Comparison of ENCODE assay signal across 4 cellular contexts in the genomic region with DNA sequence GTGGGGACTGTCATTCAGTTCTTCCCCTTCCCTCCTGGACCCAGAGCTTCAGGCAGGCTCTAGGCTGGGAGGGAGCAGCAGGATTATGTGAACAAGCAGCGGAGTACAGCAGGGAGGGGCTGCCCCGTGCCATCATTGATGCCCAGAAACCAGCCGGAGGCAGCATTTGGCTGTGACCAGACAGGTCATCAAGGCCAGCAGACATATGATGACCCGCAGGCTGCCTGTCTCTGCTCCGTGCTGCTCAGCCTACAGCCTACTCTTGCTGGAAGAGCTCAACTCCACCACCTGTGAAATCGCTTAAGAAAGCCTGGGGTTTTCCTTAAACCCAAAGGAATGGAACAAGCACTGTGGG. TPM values are rescaled to one million over a fixed set of nuclear protein-coding genes. Genes with fewer than 3 reads are reported as not detected.
A peak's percentile ranks its signal among the peaks of the same experiment; 100 is the strongest.
DNase-seq lines count a peak whose midpoint lies in the region; ATAC-seq lines count a peak whose summit lies in the region.
"Had no signal": no experiment of that assay in that cellular context is flagged by ENCODE, and none has a peak within 500 bp of the region (broad histone marks: within the 10 kb centered on the region; RNA-seq: fewer than 3 reads in every experiment).

No MANE protein-coding gene starts in this region.

- CTCF ChIA-PET in activated CD8-positive, alpha-beta memory T cell treated with anti-CD3 and anti-CD28 coated beads, Interleukin-2, amount 10 ng/mL, durations not matched to agents 7 days and 5 days (lab: Charles Lee), result interaction anchor here (1.4 kb wide), 1 partner anchor 43 kb away, joined by 3 read pairs; a partner anchor contains a TSS

- ATAC-seq in activated CD8-positive, alpha-beta memory T cell treated with anti-CD3 and anti-CD28 coated beads, Interleukin-2, amount 10 ng/mL, durations not matched to agents 7 days and 5 days, result no peak

- peaks cover 40% of the 10 kb centered on the region for H3K4me1 Mint-ChIP-seq in activated CD8-positive, alpha-beta memory T cell treated with anti-CD3 and anti-CD28 coated beads, Interleukin-2, amount 10 ng/mL, durations not matched to agents 7 days and 5 days

- no peaks in the 10 kb centered on the region for H3K27me3 Mint-ChIP-seq in activated CD8-positive, alpha-beta memory T cell treated with anti-CD3 and anti-CD28 coated beads, Interleukin-2, amount 10 ng/mL, durations not matched to agents 7 days and 5 days

- H3K9me3 Mint-ChIP-seq in activated CD8-positive, alpha-beta memory T cell treated with anti-CD3 and anti-CD28 coated beads, Interleukin-2, amount 10 ng/mL, durations not matched to agents 7 days and 5 days (ENCODE audit: low read depth), result no peaks in the 10 kb centered on the region
- H3K9me3 Mint-ChIP-seq: mesothelial cell of epicardium had no signal

- peak overlapping the region; percentile 31 for H3K27ac Mint-ChIP-seq in activated CD8-positive, alpha-beta memory T cell treated with anti-CD3 and anti-CD28 coated beads, Interleukin-2, amount 10 ng/mL, durations not matched to agents 7 days and 5 days
- H3K27ac Mint-ChIP-seq: mesothelial cell of epicardium had no signal

- H3K36me3 Mint-ChIP-seq in activated CD8-positive, alpha-beta memory T cell treated with anti-CD3 and anti-CD28 coated beads, Interleukin-2, amount 10 ng/mL, durations not matched to agents 7 days and 5 days, result peaks cover 27% of the 10 kb centered on the region

- no peak for DNase-seq in activated CD8-positive, alpha-beta memory T cell treated with anti-CD3 and anti-CD28 coated beads, Interleukin-2, amount 10 ng/mL, durations not matched to agents 7 days and 5 days
- DNase-seq in activated CD8-positive, alpha-beta memory T cell treated with anti-CD3 and anti-CD28 coated beads, Interleukin-2, amount 50 U/mL, for 4 hours, result no peak

- H3K4me3 Mint-ChIP-seq in activated CD8-positive, alpha-beta memory T cell treated with anti-CD3 and anti-CD28 coated beads, Interleukin-2, amount 10 ng/mL, durations not matched to agents 7 days and 5 days, result no peak overlapping the region
- H3K4me3 Mint-ChIP-seq: mesothelial cell of epicardium had no signal

RNA-seq across cellular contexts. Expression of a gene that starts 4.9 kb away (rescaled TPM):
- 10 to 100 TPM; 23.9 to 28.2 TPM for total RNA-seq in activated CD8-positive, alpha-beta memory T cell treated with anti-CD3 and anti-CD28 coated beads, Interleukin-2, amount 10 ng/mL, durations not matched to agents 7 days and 5 days

RNA-seq across cellular contexts. Expression of a gene that starts 15.8 kb away (rescaled TPM):
- total RNA-seq in activated CD8-positive, alpha-beta memory T cell treated with anti-CD3 and anti-CD28 coated beads, Interleukin-2, amount 10 ng/mL, durations not matched to agents 7 days and 5 days, result 10 to 100 TPM; 10.7 to 15.9 TPM

RNA-seq across cellular contexts. Expression of a gene that starts 18.0 kb away (rescaled TPM):
- total RNA-seq in activated CD8-positive, alpha-beta memory T cell treated with anti-CD3 and anti-CD28 coated beads, Interleukin-2, amount 10 ng/mL, durations not matched to agents 7 days and 5 days, result 10 to 100 TPM; 30.7 to 37.4 TPM

RNA-seq across cellular contexts. Expression of a gene that starts 26.9 kb away (rescaled TPM):
- total RNA-seq in activated CD8-positive, alpha-beta memory T cell treated with anti-CD3 and anti-CD28 coated beads, Interleukin-2, amount 10 ng/mL, durations not matched to agents 7 days and 5 days, result 10 to 100 TPM; 24.3 to 24.4 TPM

RNA-seq across cellular contexts. Expression of a gene that starts 42.6 kb away (rescaled TPM):
- not detected for total RNA-seq in activated CD8-positive, alpha-beta memory T cell treated with anti-CD3 and anti-CD28 coated beads, Interleukin-2, amount 10 ng/mL, durations not matched to agents 7 days and 5 days
- total RNA-seq: A172, mesothelial cell of epicardium had no signal
